Comparison of ENCODE assay signal across 20 cellular contexts in genomic region chr12:116629451-116629850, GRCh38.
"Had no signal": no experiment of that assay in that cellular context is flagged by ENCODE, and none has a peak within 500 bp of the region (broad histone marks: within the 10 kb centered on the region; RNA-seq: fewer than 3 reads in every experiment).

No MANE protein-coding gene starts in this region.

- H3K4me1 Mint-ChIP-seq: natural killer cell; stimulated activated effector memory CD8-positive, alpha-beta T cell treated with anti-CD3 and anti-CD28 coated beads, Interleukin-12 subunit alpha, Interleukin-12 subunit beta, amount 100 ng/mL, for 72 hours had no signal

- DNase-seq: effector CD4-positive, alpha-beta T cell; heart right ventricle; hypothalamus; kidney glomerular epithelial cell; mammary epithelial cell; natural killer cell; nucleus accumbens; ovary; right cardiac atrium; stimulated activated CD4-positive, alpha-beta T cell treated with anti-CD3 and anti-CD28 coated beads, Interleukin-4, amount 100 ng/mL, for 1 hour; stimulated activated CD8-positive, alpha-beta memory T cell treated with anti-CD3 and anti-CD28 coated beads, Interleukin-4, amount 100 ng/mL, for 48 hours; stimulated activated naive CD8-positive, alpha-beta T cell treated with anti-CD3 and anti-CD28 coated beads, Interleukin-15, Interleukin-2, amounts not matched to agents 100 U/mL and 50 U/mL, for 24 hours; testis; upper lobe of right lung had no signal

- H3K27ac Mint-ChIP-seq: natural killer cell; stimulated activated effector memory CD8-positive, alpha-beta T cell treated with anti-CD3 and anti-CD28 coated beads, Interleukin-12 subunit alpha, Interleukin-12 subunit beta, amount 100 ng/mL, for 72 hours had no signal

- H3K9me3 ChIP-seq: ovary, testis, upper lobe of right lung, vagina had no signal

- H3K27me3 ChIP-seq: heart right ventricle, neural progenitor cell, ovary, testis, upper lobe of right lung, vagina had no signal

- ATAC-seq: heart right ventricle; left lobe of liver; natural killer cell; right cardiac atrium; stimulated activated effector memory CD8-positive, alpha-beta T cell treated with anti-CD3 and anti-CD28 coated beads, Interleukin-12 subunit alpha, Interleukin-12 subunit beta, amount 100 ng/mL, for 72 hours; stimulated activated naive CD8-positive, alpha-beta T cell treated with anti-CD3 and anti-CD28 coated beads, Interleukin-15, Interleukin-2, amounts not matched to agents 100 U/mL and 50 U/mL, for 24 hours; upper lobe of right lung had no signal

- H3K36me3 Mint-ChIP-seq: natural killer cell; neural progenitor cell; stimulated activated effector memory CD8-positive, alpha-beta T cell treated with anti-CD3 and anti-CD28 coated beads, Interleukin-12 subunit alpha, Interleukin-12 subunit beta, amount 100 ng/mL, for 72 hours had no signal

- H3K9me3 Mint-ChIP-seq: natural killer cell; neural progenitor cell; stimulated activated effector memory CD8-positive, alpha-beta T cell treated with anti-CD3 and anti-CD28 coated beads, Interleukin-12 subunit alpha, Interleukin-12 subunit beta, amount 100 ng/mL, for 72 hours had no signal

- H3K36me3 ChIP-seq: heart right ventricle, neural progenitor cell, ovary, tibial nerve, upper lobe of right lung, vagina had no signal

- H3K27ac ChIP-seq: coronary artery, heart right ventricle, neural progenitor cell, ovary, testis, tibial nerve, upper lobe of right lung, vagina had no signal

- H3K4me3 ChIP-seq: coronary artery, heart right ventricle, neural progenitor cell, ovary, testis, tibial nerve, upper lobe of right lung, vagina had no signal

- H3K4me1 ChIP-seq: heart right ventricle, testis, upper lobe of right lung, vagina had no signal

- H3K4me3 Mint-ChIP-seq: natural killer cell; neural progenitor cell; stimulated activated effector memory CD8-positive, alpha-beta T cell treated with anti-CD3 and anti-CD28 coated beads, Interleukin-12 subunit alpha, Interleukin-12 subunit beta, amount 100 ng/mL, for 72 hours had no signal
